8 cellular contexts compared by ENCODE assay signal in genomic region chr1:205438213-205439158, GRCh38. TPM values are rescaled to one million over a fixed set of nuclear protein-coding genes. Genes with fewer than 3 reads are reported as not detected.
DNase-seq lines count a peak whose midpoint lies in the region; ATAC-seq, FAIRE-seq and TF ChIP-seq lines count a peak whose summit lies in the region.

No MANE protein-coding gene starts in this region.

- FAIRE-seq in pancreas (lab: Jason Lieb, UNC) = no peak

- ATAC-seq in pancreas (peak; percentile 75 to 81 (median 76)), HG03135 (IDR thresholded peaks at IDR 0.05; ENCODE audit: unreplicated experiment) (no peak), GM21619 (IDR thresholded peaks at IDR 0.05; ENCODE audit: unreplicated experiment) (no peak)

- H3K4me1 ChIP-seq in pancreas = peaks cover 0 to 21% (median 7%) of the 10 kb centered on the region in 3 donors

- H3K9me3 ChIP-seq in pancreas = no peaks in the 10 kb centered on the region

- DNase-seq in COR-L47 (lab: John Stamatoyannopoulos, UW) = peak; percentile 69
- peak; percentile 32 to 60 for DNase-seq in Kasumi-1 (lab: John Stamatoyannopoulos, UW)
- peak; percentile 69 for DNase-seq in SK-MEL-5 (ENCODE audit: low read depth, low spot score)
- DNase-seq in fibroblast of villous mesenchyme (ENCODE audit: low read depth) = peak; percentile 70
- peak; percentile 74 to 93 (median 86) for DNase-seq in pancreas
- no peak for DNase-seq in stimulated activated CD4-positive, alpha-beta T cell treated with anti-CD3 and anti-CD28 coated beads, Interleukin-15, amount 100 ng/mL, for 24 hours

- peak; percentile 61 for TF ChIP-seq CTCF in fibroblast of villous mesenchyme (IDR thresholded peaks at IDR 0.05; ENCODE audit: insufficient read depth, low read depth, low read length)
- peak; percentile 62 to 81 (median 76) for TF ChIP-seq CTCF in pancreas (IDR thresholded peaks at IDR 0.05)

- WGBS in pancreas, 2 donors = 41 to 43% methylated on average over 13 of the region's 13 CpGs

- H3K27me3 ChIP-seq in pancreas = no peaks in the 10 kb centered on the region

- intact Hi-C loops in pancreas (cut with DNase I) = loop anchor here in 1 of 3 donors (10.0 kb wide), 1 partner anchor 104 kb away; no protein-coding TSS in a partner anchor

- in situ Hi-C loops in SK-MEL-5 (cut with HindIII; ENCODE audit: low pct_unique_long_range_greater_than_20kb, low sequenced_read_pairs) = no loop called here

- H3K4me3 ChIP-seq in fibroblast of villous mesenchyme (ENCODE audit: low read depth, low read length) (no peak overlapping the region), pancreas (no peak overlapping the region)

- peak overlapping the region in 2 of 4 donors; percentile 33 to 37 for H3K27ac ChIP-seq in pancreas

- no peaks in the 10 kb centered on the region for H3K36me3 ChIP-seq in pancreas

RNA-seq across cellular contexts. Expression of gene LEMD1, which starts 16.6 kb away (rescaled TPM):
- total RNA-seq in SK-MEL-5 (2014; rRNA removed; shearing (Covaris generic)) = 0.72 and 1.6 TPM in 2 replicates
- polyA plus RNA-seq in SK-MEL-5 (2015; cell fraction: cytosol; rRNA removed) = 0.65 and 2.1 TPM in 2 replicates
- polyA plus RNA-seq in SK-MEL-5 (2015; cell fraction: nucleus; rRNA removed) = 6.2 and 6.6 TPM in 2 replicates
- not detected in 2 replicates for total RNA-seq in fibroblast of villous mesenchyme
- under 1 TPM in 2 of 6 donors, not detected in 4; 0.28 to 0.32 TPM for total RNA-seq in pancreas
- polyA plus RNA-seq in pancreas = not detected

RNA-seq across cellular contexts. Expression of gene BLACAT1, which starts 17.4 kb away (rescaled TPM):
- 0.87 and 1.1 TPM in 2 replicates for total RNA-seq in SK-MEL-5 (2014; rRNA removed; shearing (Covaris generic))
- polyA plus RNA-seq in SK-MEL-5 (2015; cell fraction: cytosol; rRNA removed) = 2.1 and 2.3 TPM in 2 replicates
- 15.2 and 17.1 TPM in 2 replicates for polyA plus RNA-seq in SK-MEL-5 (2015; cell fraction: nucleus; rRNA removed)
- total RNA-seq in fibroblast of villous mesenchyme (not detected in 2 replicates), pancreas (under 1 TPM in 5 of 6 donors, not detected in 1; 0.09 to 0.34 (median 0.17) TPM)
- polyA plus RNA-seq in pancreas = under 1 TPM in 1 of 2 donors, not detected in 1; 0.09 TPM

Comparison
In these comparisons a context has a peak if more than half of its experiments do, and no peak if none do; other contexts are left out.
1. ATAC-seq: peak in pancreas (4 of 4); none in HG03135 (single experiment) and GM21619 (single experiment).